6 cellular contexts compared by ENCODE assay signal in the genomic region with DNA sequence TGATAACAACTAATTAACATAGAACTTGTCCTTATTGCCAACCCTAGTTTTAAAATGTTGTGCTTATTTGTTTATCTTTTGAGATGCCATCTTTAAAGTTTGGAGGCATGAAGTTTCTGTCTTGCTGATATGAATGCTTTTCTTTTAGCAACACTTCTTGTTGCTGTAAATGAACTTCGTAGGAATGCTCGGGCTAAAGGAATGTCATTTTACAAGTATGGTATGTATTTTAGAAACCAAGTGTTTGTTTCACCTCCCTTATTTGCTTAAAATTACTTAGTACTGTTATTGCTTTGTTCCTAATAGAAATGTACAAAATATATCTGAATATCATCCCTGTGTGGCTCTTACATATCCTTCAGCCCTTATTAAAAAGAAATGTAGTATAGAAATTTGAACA.
"Had no signal": no experiment of that assay in that cellular context is flagged by ENCODE, and none has a peak within 500 bp of the region (broad histone marks: within the 10 kb centered on the region; RNA-seq: fewer than 3 reads in every experiment).

No MANE protein-coding gene starts in this region.

- FAIRE-seq: GM12878, GM12891, GM12892, GM18507 had no signal

- H3K4me3 ChIP-seq: GM12878 had no signal

- ATAC-seq: GM12878 had no signal

- DNase-seq: GDM1, GF-D8 had no signal
